9 cellular contexts compared by ENCODE assay signal in the genomic region with DNA sequence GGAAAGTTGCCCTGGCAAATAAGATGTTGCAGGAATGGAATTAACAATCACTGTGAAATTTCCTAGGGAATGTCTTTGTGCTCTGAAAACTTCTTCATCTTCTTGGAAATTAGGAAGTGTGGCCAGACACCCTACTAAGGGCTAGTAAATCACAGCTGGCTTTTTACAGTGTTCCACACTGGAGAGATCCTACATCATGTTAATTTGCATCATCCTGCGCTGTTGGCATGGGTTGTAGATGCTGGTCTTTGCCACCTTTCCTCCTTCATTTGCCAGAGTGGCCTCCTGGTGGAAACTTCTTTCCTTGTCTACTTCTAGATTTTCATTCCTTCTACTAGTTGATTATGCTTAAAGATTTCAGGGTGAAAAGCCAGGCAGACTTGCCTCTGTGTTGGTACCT. TPM values are rescaled to one million over a fixed set of nuclear protein-coding genes. Genes with fewer than 3 reads are reported as not detected.
DNase-seq lines count a peak whose midpoint lies in the region; ATAC-seq and TF ChIP-seq lines count a peak whose summit lies in the region.
"Had no signal": no experiment of that assay in that cellular context is flagged by ENCODE, and none has a peak within 500 bp of the region (broad histone marks: within the 10 kb centered on the region; RNA-seq: fewer than 3 reads in every experiment).

No MANE protein-coding gene starts in this region.

- POLR2A ChIA-PET in A673 (lab: Charles Lee; ENCODE audit: low non-redundant PET): no interaction called here

- H3K9me3 Mint-ChIP-seq in CD14-positive monocyte (peaks cover 0 to 2% (median 0%) of the 10 kb centered on the region in 7 donors), chondrocyte (ENCODE audit: low read depth) (no peaks in the 10 kb centered on the region), natural killer cell (no peaks in the 10 kb centered on the region)

- H3K27ac Mint-ChIP-seq in CD14-positive monocyte: peak overlapping the region in 6 of 7 donors; percentile 2 to 99 (median 54)
- no peak overlapping the region for H3K27ac Mint-ChIP-seq in chondrocyte (ENCODE audit: unreplicated experiment)
- H3K27ac Mint-ChIP-seq in natural killer cell: peak overlapping the region; percentile 96 to 98

- H3K27me3 Mint-ChIP-seq in CD14-positive monocyte (ENCODE audit: low read depth in 3 of 3) (peaks cover 0 to 2% (median 1%) of the 10 kb centered on the region in 3 donors), chondrocyte (ENCODE audit: low read depth) (no peaks in the 10 kb centered on the region), natural killer cell (ENCODE audit: low read depth in 2 of 2) (no peaks in the 10 kb centered on the region)

- peaks cover 12% of the 10 kb centered on the region for H3K4me1 ChIP-seq in A673 (ENCODE audit: insufficient read depth, low read length, poor library complexity, severe bottlenecking)

- H3K27me3 ChIP-seq in A673 (replicated peaks; ENCODE audit: insufficient read depth, low read depth, low read length, poor library complexity): peaks cover 67% of the 10 kb centered on the region
- H3K27me3 ChIP-seq: MG63 had no signal

- TF ChIP-seq CTCF in CD14-positive monocyte (IDR thresholded peaks at IDR 0.05): no peak
- TF ChIP-seq CTCF in chondrocyte (IDR thresholded peaks at IDR 0.05): no peak
- TF ChIP-seq CTCF in natural killer cell (IDR thresholded peaks at IDR 0.05): no peak
- no peak for TF ChIP-seq CTCF in A673 (conservative IDR thresholded peaks at IDR 0.05; ENCODE audit: low read depth, low read length)

- DNase-seq in CD14-positive monocyte (ENCODE audit: low spot score): no peak
- DNase-seq in NAMALWA (ENCODE audit: low spot score): peak; percentile 9
- DNase-seq in chondrocyte (ENCODE audit: low spot score): no peak
- DNase-seq in natural killer cell: no peak
- no peak for DNase-seq in cerebellar cortex (ENCODE audit: low spot score)
- DNase-seq in NCI-H2227 treated with DMSO at 0.1 percent for 48 hours (lab: John Stamatoyannopoulos, UW): no peak
- no peak for DNase-seq in head of caudate nucleus
- no peak for DNase-seq in A673 (ENCODE audit: low spot score)
- DNase-seq: MG63 had no signal

- no peak overlapping the region for H3K4me3 ChIP-seq in A673 (ENCODE audit: low read depth, low read length, poor library complexity, severe bottlenecking)
- H3K4me3 ChIP-seq: MG63 had no signal

- H3K36me3 Mint-ChIP-seq in CD14-positive monocyte (peaks cover 39 to 44% of the 10 kb centered on the region in 2 donors), chondrocyte (ENCODE audit: low read depth) (peaks cover 2% of the 10 kb centered on the region), natural killer cell (peaks cover 34% of the 10 kb centered on the region)

- intact Hi-C loops in CD14-positive monocyte (cut with micrococcal nuclease) (loop anchor here (2.0 to 5.0 kb wide), 6 partner anchors 13 to 162 kb away; no protein-coding TSS in a partner anchor), natural killer cell (cut with micrococcal nuclease) (loop anchor here (2.0 to 5.0 kb wide), 3 partner anchors 58 to 611 kb away; a partner anchor contains a TSS), head of caudate nucleus (cut with DNase I) (no loop called here), A673 (cut with micrococcal nuclease; ENCODE audit: unreplicated experiment) (no loop called here)

- H3K4me3 Mint-ChIP-seq in CD14-positive monocyte (peak overlapping the region; percentile 93 to 96), chondrocyte (ENCODE audit: unreplicated experiment) (peak overlapping the region; percentile 1), natural killer cell (peak overlapping the region; percentile 98)

- no peaks in the 10 kb centered on the region for H3K9me3 ChIP-seq in A673 (ENCODE audit: low read depth, low read length, poor library complexity, severe bottlenecking)

- CTCF ChIA-PET in A673 (lab: Charles Lee): no interaction called here

- BruUV-seq in A673 (replicated peaks; lab: Mats Ljungman, UMichigan): no TSS peak

- no peak overlapping the region for H3K27ac ChIP-seq in A673 (ENCODE audit: low read depth, low read length, poor library complexity, severe bottlenecking)

- no peaks in the 10 kb centered on the region for H3K36me3 ChIP-seq in A673 (ENCODE audit: insufficient read depth, low read length, poor library complexity, severe bottlenecking)

- ATAC-seq in natural killer cell: no peak

- H3K4me1 Mint-ChIP-seq in CD14-positive monocyte: peaks cover 83% of the 10 kb centered on the region
- H3K4me1 Mint-ChIP-seq in chondrocyte (ENCODE audit: low read depth): peaks cover 62% of the 10 kb centered on the region
- H3K4me1 Mint-ChIP-seq in natural killer cell: peaks cover 66 to 79% of the 10 kb centered on the region in 2 donors

RNA-seq across cellular contexts. Expression of a gene that starts 2.7 kb away (rescaled TPM):
- polyA plus RNA-seq in CD14-positive monocyte: 10 to 100 TPM; 35.5 to 38.4 TPM
- total RNA-seq in chondrocyte (6.4 to 11.0 TPM (median 7.2 TPM) in 3 replicates), natural killer cell (1,000 to 10,000 TPM; 1,163 to 1,298 (median 1,241) TPM), A673 (2021) (6.2 and 12.7 TPM in 2 replicates)

Comparison
In these comparisons a context has a peak if more than half of its experiments do, and no peak if none do; other contexts are left out.
1. H3K4me3 Mint-ChIP-seq: peak in every context shown above with its lines; median percentile 98 in natural killer cell; 94 in CD14-positive monocyte; 1 in chondrocyte.
2. RNA of a gene that starts 2.7 kb away (total RNA-seq): 1,163 to 1,298 TPM in natural killer cell; 6.2 to 12.7 TPM in A673 and 6.4 to 11.0 TPM in chondrocyte; every median in the first group is over 10 times any median in the second.
3. intact Hi-C loops: an anchor here in CD14-positive monocyte (2.0 to 5.0 kb wide) and natural killer cell (2.0 to 5.0 kb wide); none called in head of caudate nucleus and A673.